In genomic region chr13:114022309-114022669, GRCh38 we compare ENCODE assay signal across 24 cellular contexts. TPM values are rescaled to one million over a fixed set of nuclear protein-coding genes. Genes with fewer than 3 reads are reported as not detected.
DNase-seq lines count a peak whose midpoint lies in the region; ATAC-seq lines count a peak whose summit lies in the region.
"Had no signal": no experiment of that assay in that cellular context is flagged by ENCODE, and none has a peak within 500 bp of the region (broad histone marks: within the 10 kb centered on the region; RNA-seq: fewer than 3 reads in every experiment).

No MANE protein-coding gene starts in this region.

- H3K4me1 Mint-ChIP-seq in activated T-cell treated with anti-CD3 and anti-CD28 coated beads, Interleukin-2, amount 50 U/mL, for 24 hours (ENCODE audit: low read depth) = no peaks in the 10 kb centered on the region
- no peaks in the 10 kb centered on the region for H3K4me1 Mint-ChIP-seq in activated T-cell treated with anti-CD3 and anti-CD28 coated beads, Interleukin-2, amount 50 U/mL, for 4 hours (ENCODE audit: low read depth)
- H3K4me1 Mint-ChIP-seq in stimulated activated naive CD8-positive, alpha-beta T cell treated with anti-CD3 and anti-CD28 coated beads, Interleukin-15, amount 100 ng/mL, for 72 hours = peaks cover 16% of the 10 kb centered on the region

- DNase-seq in activated T-cell treated with anti-CD3 and anti-CD28 coated beads, Interleukin-2, amount 50 U/mL, for 24 hours = no peak
- DNase-seq in activated T-cell treated with anti-CD3 and anti-CD28 coated beads, Interleukin-2, amount 50 U/mL, for 4 hours = no peak
- no peak for DNase-seq in stimulated activated naive CD8-positive, alpha-beta T cell treated with anti-CD3 and anti-CD28 coated beads, Interleukin-15, amount 100 ng/mL, for 72 hours
- no peak for DNase-seq in stimulated activated naive CD8-positive, alpha-beta T cell treated with anti-CD3 and anti-CD28 coated beads, Interleukin-15, Interleukin-2, amounts not matched to agents 100 U/mL and 50 U/mL, for 24 hours
- peak; percentile 37 for DNase-seq in myocyte (ENCODE audit: low read depth)
- no peak for DNase-seq in OCI-M2 (lab: John Stamatoyannopoulos, UW; ENCODE audit: unreplicated experiment)
- DNase-seq in NCI-H2107 (lab: John Stamatoyannopoulos, UW) = no peak
- DNase-seq: CD8-positive, alpha-beta memory T cell; DMS 273 treated with DMSO at 0.1 percent for 48 hours; DMS79; EL; GDM1; HCEC 1CT; NCI-H1048; NCI-H2029 treated with DMSO at 0.1 percent for 48 hours; NCI-H226; NCI-H510A; OCI-M1; SHP77 had no signal

- peaks cover 76% of the 10 kb centered on the region for H3K36me3 Mint-ChIP-seq in activated T-cell treated with anti-CD3 and anti-CD28 coated beads, Interleukin-2, amount 50 U/mL, for 24 hours (ENCODE audit: low read depth)
- H3K36me3 Mint-ChIP-seq in activated T-cell treated with anti-CD3 and anti-CD28 coated beads, Interleukin-2, amount 50 U/mL, for 4 hours (ENCODE audit: insufficient read depth) = peaks cover 18% of the 10 kb centered on the region
- H3K36me3 Mint-ChIP-seq: IgD-negative memory B cell had no signal

- ATAC-seq in activated T-cell treated with anti-CD3 and anti-CD28 coated beads, Interleukin-2, amount 50 U/mL, for 4 hours = no peak
- peak; percentile 30 for ATAC-seq in stimulated activated naive CD8-positive, alpha-beta T cell treated with anti-CD3 and anti-CD28 coated beads, Interleukin-15, amount 100 ng/mL, for 72 hours
- ATAC-seq in stimulated activated naive CD8-positive, alpha-beta T cell treated with anti-CD3 and anti-CD28 coated beads, Interleukin-15, Interleukin-2, amounts not matched to agents 100 U/mL and 50 U/mL, for 24 hours = no peak
- ATAC-seq: GM12878 had no signal

- no peak overlapping the region for H3K4me3 Mint-ChIP-seq in activated T-cell treated with anti-CD3 and anti-CD28 coated beads, Interleukin-2, amount 50 U/mL, for 24 hours
- H3K4me3 Mint-ChIP-seq in activated T-cell treated with anti-CD3 and anti-CD28 coated beads, Interleukin-2, amount 50 U/mL, for 4 hours = no peak overlapping the region
- H3K4me3 Mint-ChIP-seq in stimulated activated naive CD8-positive, alpha-beta T cell treated with anti-CD3 and anti-CD28 coated beads, Interleukin-15, amount 100 ng/mL, for 72 hours = no peak overlapping the region
- H3K4me3 Mint-ChIP-seq: B cell; CD14-positive monocyte; CD8-positive, alpha-beta memory T cell; IgD-negative memory B cell had no signal

- no peaks in the 10 kb centered on the region for H3K9me3 Mint-ChIP-seq in activated T-cell treated with anti-CD3 and anti-CD28 coated beads, Interleukin-2, amount 50 U/mL, for 24 hours
- no peaks in the 10 kb centered on the region for H3K9me3 Mint-ChIP-seq in activated T-cell treated with anti-CD3 and anti-CD28 coated beads, Interleukin-2, amount 50 U/mL, for 4 hours
- H3K9me3 Mint-ChIP-seq in stimulated activated naive CD8-positive, alpha-beta T cell treated with anti-CD3 and anti-CD28 coated beads, Interleukin-15, amount 100 ng/mL, for 72 hours = no peaks in the 10 kb centered on the region
- H3K9me3 Mint-ChIP-seq: IgD-negative memory B cell had no signal

- H3K27ac Mint-ChIP-seq in activated T-cell treated with anti-CD3 and anti-CD28 coated beads, Interleukin-2, amount 50 U/mL, for 24 hours = peak overlapping the region; percentile 53
- no peak overlapping the region for H3K27ac Mint-ChIP-seq in stimulated activated naive CD8-positive, alpha-beta T cell treated with anti-CD3 and anti-CD28 coated beads, Interleukin-15, amount 100 ng/mL, for 72 hours
- H3K27ac Mint-ChIP-seq: B cell had no signal

- no peaks in the 10 kb centered on the region for H3K27me3 Mint-ChIP-seq in activated T-cell treated with anti-CD3 and anti-CD28 coated beads, Interleukin-2, amount 50 U/mL, for 24 hours
- H3K27me3 Mint-ChIP-seq in activated T-cell treated with anti-CD3 and anti-CD28 coated beads, Interleukin-2, amount 50 U/mL, for 4 hours (ENCODE audit: low read depth) = no peaks in the 10 kb centered on the region
- no peaks in the 10 kb centered on the region for H3K27me3 Mint-ChIP-seq in stimulated activated naive CD8-positive, alpha-beta T cell treated with anti-CD3 and anti-CD28 coated beads, Interleukin-15, amount 100 ng/mL, for 72 hours
- H3K27me3 Mint-ChIP-seq: B cell had no signal

RNA-seq across cellular contexts. Expression of gene C13orf46, which starts 48.4 kb away (rescaled TPM):
- total RNA-seq in activated T-cell treated with anti-CD3 and anti-CD28 coated beads, Interleukin-2, amount 50 U/mL, for 4 hours = 1 to 10 TPM; 1.1 to 1.5 (median 1.4) TPM
- not detected in 2 replicates for total RNA-seq in myocyte
- 2.1 TPM for polyA plus RNA-seq in myocyte (2012)
- total RNA-seq: SK-MEL-5 had no signal
